In the genomic region with DNA sequence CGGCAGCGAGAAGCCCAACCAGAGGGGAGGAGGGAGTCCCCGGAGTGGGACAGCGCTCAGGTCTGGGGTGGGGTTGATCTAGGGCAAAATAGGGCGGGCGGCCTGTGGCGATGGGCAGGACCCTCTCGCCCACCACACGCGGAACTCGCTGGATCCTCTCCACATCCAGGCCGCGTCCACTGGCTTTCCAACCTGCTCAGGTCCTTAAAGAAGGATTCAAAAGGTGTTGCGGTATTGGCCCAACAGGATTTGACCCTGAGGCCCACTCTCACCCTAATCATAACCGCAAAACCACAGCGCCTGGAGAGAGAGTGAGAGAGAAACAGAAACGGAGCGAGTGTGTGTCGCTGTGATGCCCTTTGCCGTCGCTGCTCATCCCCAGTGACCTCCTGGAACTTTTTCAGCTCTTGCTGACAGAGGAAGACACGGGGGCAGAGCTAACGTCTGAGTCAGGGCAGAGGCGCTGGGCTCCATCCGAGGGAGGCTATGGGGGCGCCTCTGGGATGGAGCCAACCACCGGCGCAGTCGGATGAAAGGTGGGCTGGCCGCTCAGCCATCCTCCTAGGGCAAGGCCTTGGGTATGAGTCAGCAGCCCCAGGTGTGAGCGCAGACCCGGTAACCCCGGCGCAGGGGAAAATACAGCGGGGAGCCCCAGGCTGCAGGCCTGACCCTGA, we compare ENCODE assay signal across 9 cellular contexts. TPM values are rescaled to one million over a fixed set of nuclear protein-coding genes. Genes with fewer than 3 reads are reported as not detected.
A peak's percentile ranks its signal among the peaks of the same experiment; 100 is the strongest.
DNase-seq lines count a peak whose midpoint lies in the region; ATAC-seq and TF ChIP-seq lines count a peak whose summit lies in the region.
"Had no signal": no experiment of that assay in that cellular context is flagged by ENCODE, and none has a peak within 500 bp of the region (broad histone marks: within the 10 kb centered on the region; RNA-seq: fewer than 3 reads in every experiment).

No MANE protein-coding gene starts in this region.

- H3K9ac ChIP-seq in duodenal mucosa (ENCODE audit: low read depth in 1 of 2, low read length in 2 of 2) (no peak overlapping the region), skeletal muscle satellite cell (ENCODE audit: low read depth, low read length) (no peak overlapping the region), colonic mucosa (ENCODE audit: low read depth in 2 of 2, low read length in 2 of 2) (no peak overlapping the region)

- no peaks in the 10 kb centered on the region for H3K9me3 ChIP-seq in RWPE2 (ENCODE audit: severe bottlenecking)
- no peaks in the 10 kb centered on the region for H3K9me3 ChIP-seq in duodenal mucosa (ENCODE audit: control insufficient read depth in 1 of 2, low read length in 2 of 2)
- no peaks in the 10 kb centered on the region for H3K9me3 ChIP-seq in skeletal muscle satellite cell (replicated peaks; ENCODE audit: low read length)
- no peaks in the 10 kb centered on the region for H3K9me3 ChIP-seq in vagina
- no peaks in the 10 kb centered on the region for H3K9me3 ChIP-seq in colonic mucosa
- H3K9me3 ChIP-seq: heart right ventricle had no signal

- TF ChIP-seq CTCF in RWPE2 (IDR thresholded peaks at IDR 0.05; ENCODE audit: poor library complexity, severe bottlenecking): no peak
- TF ChIP-seq CTCF in progenitor cell of endocrine pancreas (IDR thresholded peaks at IDR 0.05; ENCODE audit: unreplicated experiment): no peak
- TF ChIP-seq CTCF in vagina (IDR thresholded peaks at IDR 0.05): no peak
- TF ChIP-seq CTCF in colonic mucosa (IDR thresholded peaks at IDR 0.05): no peak

- DNase-seq in RWPE2 (ENCODE audit: low spot score): no peak
- no peak for DNase-seq in progenitor cell of endocrine pancreas (ENCODE audit: low spot score, unreplicated experiment)
- DNase-seq in SW480 (ENCODE audit: low spot score): no peak
- DNase-seq in vagina (ENCODE audit: extremely low spot score in 2 of 2): no peak
- DNase-seq in colonic mucosa: no peak
- DNase-seq: heart right ventricle had no signal

- peak overlapping the region; percentile 81 for H3K4me2 ChIP-seq in skeletal muscle satellite cell (ENCODE audit: low read length)

- ATAC-seq in GM19463 (IDR thresholded peaks at IDR 0.05; ENCODE audit: unreplicated experiment) (peak; percentile 33), RWPE2 (ENCODE audit: low read depth) (peak; percentile 29; the same call in 1 of the 3 replicates)

- H3K36me3 Mint-ChIP-seq in progenitor cell of endocrine pancreas (ENCODE audit: insufficient read depth): no peaks in the 10 kb centered on the region

- H3K36me3 ChIP-seq in RWPE2 (ENCODE audit: low read depth) (no peaks in the 10 kb centered on the region), duodenal mucosa (ENCODE audit: control insufficient read depth in 1 of 2, insufficient read depth in 2 of 2, low read length in 2 of 2) (no peaks in the 10 kb centered on the region), skeletal muscle satellite cell (ENCODE audit: insufficient read depth, low read length) (no peaks in the 10 kb centered on the region), vagina (no peaks in the 10 kb centered on the region), colonic mucosa (no peaks in the 10 kb centered on the region)
- H3K36me3 ChIP-seq: heart right ventricle had no signal

- no peak overlapping the region for H3K4me3 Mint-ChIP-seq in progenitor cell of endocrine pancreas (ENCODE audit: low read depth)

- H3K4me3 ChIP-seq in RWPE2 (ENCODE audit: severe bottlenecking) (no peak overlapping the region), duodenal mucosa (ENCODE audit: low read depth in 1 of 2, low read length in 2 of 2) (peak overlapping the region; percentile 5 to 23), skeletal muscle satellite cell (ENCODE audit: low read length) (peak overlapping the region; percentile 45), vagina (peak overlapping the region in 1 of 2 donors; percentile 12), colonic mucosa (no peak overlapping the region)

- H3K4me1 ChIP-seq in RWPE2 (ENCODE audit: insufficient read depth, poor library complexity, severe bottlenecking): no peaks in the 10 kb centered on the region
- peaks cover 16 to 17% of the 10 kb centered on the region in 2 donors for H3K4me1 ChIP-seq in duodenal mucosa (ENCODE audit: control insufficient read depth in 1 of 2, insufficient read depth in 2 of 2, low read length in 2 of 2)
- H3K4me1 ChIP-seq in skeletal muscle satellite cell (ENCODE audit: control insufficient read depth, insufficient read depth, low read length): peaks cover 15% of the 10 kb centered on the region
- H3K4me1 ChIP-seq in vagina: peaks cover 24% of the 10 kb centered on the region
- no peaks in the 10 kb centered on the region for H3K4me1 ChIP-seq in colonic mucosa

- peaks cover 87% of the 10 kb centered on the region for H3K27me3 Mint-ChIP-seq in progenitor cell of endocrine pancreas

- H3K27ac ChIP-seq in RWPE2 (ENCODE audit: poor library complexity, severe bottlenecking): no peak overlapping the region
- no peak overlapping the region for H3K27ac ChIP-seq in duodenal mucosa (ENCODE audit: low read depth, low read length)
- no peak overlapping the region for H3K27ac ChIP-seq in vagina
- no peak overlapping the region for H3K27ac ChIP-seq in colonic mucosa
- H3K27ac ChIP-seq: heart right ventricle had no signal

- peaks cover 3% of the 10 kb centered on the region for H3K4me1 Mint-ChIP-seq in progenitor cell of endocrine pancreas (ENCODE audit: low read depth)

- intact Hi-C loops in vagina (cut with DNase I): no loop called here
- intact Hi-C loops in colonic mucosa (cut with DNase I): no loop called here

- no peaks in the 10 kb centered on the region for H3K9me3 Mint-ChIP-seq in progenitor cell of endocrine pancreas (ENCODE audit: low read depth)

- H3K27me3 ChIP-seq in RWPE2 (ENCODE audit: insufficient read depth, poor library complexity, severe bottlenecking) (peaks cover 18% of the 10 kb centered on the region), duodenal mucosa (ENCODE audit: control insufficient read depth in 1 of 2, insufficient read depth in 2 of 2, low read length in 2 of 2) (peaks cover 69 to 73% of the 10 kb centered on the region in 2 donors), skeletal muscle satellite cell (ENCODE audit: control insufficient read depth, insufficient read depth, low read length) (peaks cover 75% of the 10 kb centered on the region), vagina (peaks cover 3% of the 10 kb centered on the region), colonic mucosa (peaks cover 79% of the 10 kb centered on the region)

- H3K27ac Mint-ChIP-seq in progenitor cell of endocrine pancreas: no peak overlapping the region

- no peak for TF ChIP-seq POLR2A in vagina (IDR thresholded peaks at IDR 0.05)

RNA-seq across cellular contexts. Expression of gene OR1F1, which starts 16.7 kb away (rescaled TPM):
- not detected in 2 replicates for total RNA-seq in skeletal muscle satellite cell (2012; rRNA removed)
- not detected in 2 replicates for total RNA-seq in progenitor cell of endocrine pancreas
- total RNA-seq in vagina: not detected
- not detected for total RNA-seq in colonic mucosa
- total RNA-seq: heart right ventricle had no signal

RNA-seq across cellular contexts. Expression of gene ZNF213, which starts 36.5 kb away (rescaled TPM):
- total RNA-seq in skeletal muscle satellite cell (2012; rRNA removed): 6.6 and 7.0 TPM in 2 replicates
- 13.1 and 13.4 TPM in 2 replicates for total RNA-seq in progenitor cell of endocrine pancreas
- total RNA-seq in vagina: 7.6 TPM
- total RNA-seq in colonic mucosa: 10 to 100 TPM; 12.4 to 20.4 TPM

RNA-seq across cellular contexts. Expression of gene ZNF205, which starts 58.9 kb away (rescaled TPM):
- 13.9 and 16.4 TPM in 2 replicates for total RNA-seq in skeletal muscle satellite cell (2012; rRNA removed)
- total RNA-seq in progenitor cell of endocrine pancreas (23.3 and 23.9 TPM in 2 replicates), vagina (14.2 TPM), colonic mucosa (10 to 100 TPM in 1 of 2 donors, 1 to 10 TPM in 1; 9.9 to 10.5 TPM)

Comparison
In these comparisons a context has a peak if more than half of its experiments do, and no peak if none do; other contexts are left out.
1. H3K4me3 ChIP-seq: peak in duodenal mucosa (2 of 2) and skeletal muscle satellite cell (single experiment); none in RWPE2 (single experiment) and colonic mucosa (single experiment).